In genomic region chr6:82783587-82784253, GRCh38 we compare ENCODE assay signal across 11 cellular contexts.
DNase-seq lines count a peak whose midpoint lies in the region; ATAC-seq and TF ChIP-seq lines count a peak whose summit lies in the region.
"Had no signal": no experiment of that assay in that cellular context is flagged by ENCODE, and none has a peak within 500 bp of the region (broad histone marks: within the 10 kb centered on the region; RNA-seq: fewer than 3 reads in every experiment).

No MANE protein-coding gene starts in this region.

- DNase-seq in AG04450 (ENCODE audit: low read depth, low spot score): no peak
- peak; percentile 77 for DNase-seq in NCI-H345 treated with DMSO at 0.1 percent for 48 hours (lab: John Stamatoyannopoulos, UW; ENCODE audit: unreplicated experiment)
- no peak for DNase-seq in epithelial cell of esophagus (ENCODE audit: low read depth)
- DNase-seq in activated naive CD4-positive, alpha-beta T cell (lab: John Stamatoyannopoulos, UW): no peak
- no peak for DNase-seq in stimulated activated naive CD8-positive, alpha-beta T cell treated with anti-CD3 and anti-CD28 coated beads, Interleukin-15, Interleukin-2, amounts not matched to agents 100 U/mL and 50 U/mL, for 24 hours
- DNase-seq in NCI-H446 treated with DMSO at 0.1 percent for 48 hours (lab: John Stamatoyannopoulos, UW): no peak
- no peak for DNase-seq in activated CD8-positive, alpha-beta T cell treated with anti-CD3 and anti-CD28 coated beads for 36 hours
- DNase-seq: activated CD8-positive, alpha-beta memory T cell treated with anti-CD3 and anti-CD28 coated beads, Interleukin-2, amount 10 ng/mL, durations not matched to agents 7 days and 5 days; PC-9 had no signal

- H3K27ac Mint-ChIP-seq in activated CD8-positive, alpha-beta T cell treated with anti-CD3 and anti-CD28 coated beads for 36 hours: no peak overlapping the region
- H3K27ac Mint-ChIP-seq: activated CD8-positive, alpha-beta memory T cell treated with anti-CD3 and anti-CD28 coated beads, Interleukin-2, amount 10 ng/mL, durations not matched to agents 7 days and 5 days; stimulated activated memory B cell treated with anti-CD40 and anti-IgM and Interleukin-4, amounts not matched to agents 10 μg/mL and 1 μg/mL and 100 μg/mL, for 72 hours had no signal

- no peaks in the 10 kb centered on the region for H3K36me3 Mint-ChIP-seq in activated CD8-positive, alpha-beta T cell treated with anti-CD3 and anti-CD28 coated beads for 36 hours (ENCODE audit: low read depth)
- H3K36me3 Mint-ChIP-seq: activated CD8-positive, alpha-beta memory T cell treated with anti-CD3 and anti-CD28 coated beads, Interleukin-2, amount 10 ng/mL, durations not matched to agents 7 days and 5 days; stimulated activated memory B cell treated with anti-CD40 and anti-IgM and Interleukin-4, amounts not matched to agents 10 μg/mL and 1 μg/mL and 100 μg/mL, for 72 hours had no signal

- no peak overlapping the region for H3K4me3 ChIP-seq in AG04450 (ENCODE audit: low read depth, low read length)
- no peak overlapping the region for H3K4me3 ChIP-seq in epithelial cell of esophagus (ENCODE audit: low read length)
- H3K4me3 ChIP-seq: PC-9 had no signal

- POLR2A ChIA-PET in AG04450 (lab: Yijun Ruan, JAX): no interaction called here
- POLR2A ChIA-PET in activated CD8-positive, alpha-beta T cell treated with anti-CD3 and anti-CD28 coated beads for 36 hours (lab: Charles Lee): no interaction called here

- CTCF ChIA-PET in AG04450 (lab: Charles Lee): no interaction called here
- CTCF ChIA-PET in activated CD8-positive, alpha-beta T cell treated with anti-CD3 and anti-CD28 coated beads for 36 hours (lab: Charles Lee): no interaction called here

- H3K4me3 Mint-ChIP-seq in activated CD8-positive, alpha-beta T cell treated with anti-CD3 and anti-CD28 coated beads for 36 hours: no peak overlapping the region
- H3K4me3 Mint-ChIP-seq: activated CD8-positive, alpha-beta memory T cell treated with anti-CD3 and anti-CD28 coated beads, Interleukin-2, amount 10 ng/mL, durations not matched to agents 7 days and 5 days; stimulated activated memory B cell treated with anti-CD40 and anti-IgM and Interleukin-4, amounts not matched to agents 10 μg/mL and 1 μg/mL and 100 μg/mL, for 72 hours had no signal

- intact Hi-C loops in activated CD8-positive, alpha-beta T cell treated with anti-CD3 and anti-CD28 coated beads for 36 hours (cut with micrococcal nuclease): no loop called here

- H3K4me1 Mint-ChIP-seq in activated CD8-positive, alpha-beta T cell treated with anti-CD3 and anti-CD28 coated beads for 36 hours (ENCODE audit: low read depth): no peaks in the 10 kb centered on the region
- H3K4me1 Mint-ChIP-seq: activated CD8-positive, alpha-beta memory T cell treated with anti-CD3 and anti-CD28 coated beads, Interleukin-2, amount 10 ng/mL, durations not matched to agents 7 days and 5 days; stimulated activated memory B cell treated with anti-CD40 and anti-IgM and Interleukin-4, amounts not matched to agents 10 μg/mL and 1 μg/mL and 100 μg/mL, for 72 hours had no signal

- H3K27me3 Mint-ChIP-seq in activated CD8-positive, alpha-beta T cell treated with anti-CD3 and anti-CD28 coated beads for 36 hours: peaks cover 4% of the 10 kb centered on the region
- H3K27me3 Mint-ChIP-seq: stimulated activated memory B cell treated with anti-CD40 and anti-IgM and Interleukin-4, amounts not matched to agents 10 μg/mL and 1 μg/mL and 100 μg/mL, for 72 hours had no signal

- H3K27me3 ChIP-seq in AG04450 (ENCODE audit: control insufficient read depth, insufficient read depth, low read length): peaks cover 8% of the 10 kb centered on the region

- H3K27ac ChIP-seq in AG04450 (ENCODE audit: low read depth, low read length): no peak overlapping the region
- H3K27ac ChIP-seq: PC-9 had no signal

- ATAC-seq in GM21526 (IDR thresholded peaks at IDR 0.05; ENCODE audit: low FRiP score, unreplicated experiment): peak; percentile 56
- ATAC-seq in stimulated activated naive CD8-positive, alpha-beta T cell treated with anti-CD3 and anti-CD28 coated beads, Interleukin-15, Interleukin-2, amounts not matched to agents 100 U/mL and 50 U/mL, for 24 hours: no peak
- ATAC-seq in activated CD8-positive, alpha-beta T cell treated with anti-CD3 and anti-CD28 coated beads for 36 hours: no peak
- ATAC-seq: activated CD8-positive, alpha-beta memory T cell treated with anti-CD3 and anti-CD28 coated beads, Interleukin-2, amount 10 ng/mL, durations not matched to agents 7 days and 5 days; stimulated activated memory B cell treated with anti-CD40 and anti-IgM and Interleukin-4, amounts not matched to agents 10 μg/mL and 1 μg/mL and 100 μg/mL, for 72 hours had no signal

- no peaks in the 10 kb centered on the region for H3K9me3 Mint-ChIP-seq in activated CD8-positive, alpha-beta T cell treated with anti-CD3 and anti-CD28 coated beads for 36 hours
- H3K9me3 Mint-ChIP-seq: stimulated activated memory B cell treated with anti-CD40 and anti-IgM and Interleukin-4, amounts not matched to agents 10 μg/mL and 1 μg/mL and 100 μg/mL, for 72 hours had no signal

- 0 out of 2 replicates have a peak, but pooled peaks have one; percentile 1 for TF ChIP-seq CTCF in AG04450 (IDR thresholded peaks at IDR 0.05; ENCODE audit: low read depth, low read length)
- peak; percentile 13 for TF ChIP-seq CTCF in epithelial cell of esophagus (IDR thresholded peaks at IDR 0.05; ENCODE audit: insufficient read depth, low read depth, low read length, missing control alignments)
- no peak for TF ChIP-seq CTCF in activated CD8-positive, alpha-beta T cell treated with anti-CD3 and anti-CD28 coated beads for 36 hours (IDR thresholded peaks at IDR 0.05)

- no peaks in the 10 kb centered on the region for H3K9me3 ChIP-seq in AG04450 (ENCODE audit: control insufficient read depth, insufficient read depth, low read length)
